In the genomic region with DNA sequence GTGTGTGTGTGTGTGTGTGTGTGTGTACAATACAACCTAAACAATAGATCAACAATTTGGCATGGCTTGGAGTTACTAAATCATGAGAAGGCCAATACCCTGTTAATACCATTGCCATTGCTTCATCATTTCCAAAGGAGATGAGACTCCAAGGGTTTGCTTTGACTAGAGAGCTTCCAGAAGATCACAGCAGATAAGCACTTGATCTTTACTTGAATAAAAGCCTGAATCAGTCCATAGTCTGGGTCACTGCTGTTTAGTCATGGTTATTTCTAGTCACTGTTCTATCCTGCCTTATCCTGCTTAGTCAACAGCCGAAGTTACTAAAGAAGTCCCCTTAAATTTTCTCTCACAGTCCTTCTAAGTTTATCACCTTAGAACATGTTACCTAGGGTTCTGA, we compare ENCODE assay signal across 20 cellular contexts.
"Had no signal": no experiment of that assay in that cellular context is flagged by ENCODE, and none has a peak within 500 bp of the region (broad histone marks: within the 10 kb centered on the region; RNA-seq: fewer than 3 reads in every experiment).

No MANE protein-coding gene starts in this region.

- DNase-seq: cortex of kidney; dorsolateral prefrontal cortex; effector CD8-positive, alpha-beta T cell; foreskin fibroblast; glutamatergic neuron; islet precursor cell; mammary epithelial cell; mucosa of descending colon; naive thymus-derived CD8-positive, alpha-beta T cell; ovary; sigmoid colon; small intestine; stimulated activated CD4-positive, alpha-beta T cell treated with anti-CD3 and anti-CD28 coated beads, Interleukin-12 subunit alpha, Interleukin-12 subunit beta, amount 100 ng/mL, for 4 hours; stimulated activated naive CD4-positive, alpha-beta T cell; stomach; substantia nigra; trophoblast cell had no signal

- H3K4me1 ChIP-seq: gastroesophageal sphincter, right atrium auricular region, sigmoid colon, stomach had no signal

- H3K4me1 Mint-ChIP-seq: naive thymus-derived CD8-positive, alpha-beta T cell; neural crest cell had no signal

- H3K27me3 ChIP-seq: gastroesophageal sphincter, ovary, right atrium auricular region, sigmoid colon, stomach had no signal

- H3K27ac Mint-ChIP-seq: naive thymus-derived CD8-positive, alpha-beta T cell had no signal

- H3K4me3 Mint-ChIP-seq: naive thymus-derived CD8-positive, alpha-beta T cell; neural crest cell had no signal

- H3K36me3 ChIP-seq: gastroesophageal sphincter, ovary, right atrium auricular region, sigmoid colon, stomach had no signal

- FAIRE-seq: small intestine had no signal

- H3K9me3 ChIP-seq: gastroesophageal sphincter, mucosa of descending colon, ovary, right atrium auricular region, sigmoid colon, stomach had no signal

- H3K27me3 Mint-ChIP-seq: naive thymus-derived CD8-positive, alpha-beta T cell had no signal

- H3K27ac ChIP-seq: dorsolateral prefrontal cortex, gastroesophageal sphincter, ovary, right atrium auricular region, sigmoid colon, stomach had no signal

- H3K4me3 ChIP-seq: dorsolateral prefrontal cortex, gastroesophageal sphincter, mucosa of descending colon, ovary, right atrium auricular region, sigmoid colon, stomach had no signal

- H3K36me3 Mint-ChIP-seq: naive thymus-derived CD8-positive, alpha-beta T cell had no signal
